ENCODE assay signal across 3 cellular contexts in the genomic region with DNA sequence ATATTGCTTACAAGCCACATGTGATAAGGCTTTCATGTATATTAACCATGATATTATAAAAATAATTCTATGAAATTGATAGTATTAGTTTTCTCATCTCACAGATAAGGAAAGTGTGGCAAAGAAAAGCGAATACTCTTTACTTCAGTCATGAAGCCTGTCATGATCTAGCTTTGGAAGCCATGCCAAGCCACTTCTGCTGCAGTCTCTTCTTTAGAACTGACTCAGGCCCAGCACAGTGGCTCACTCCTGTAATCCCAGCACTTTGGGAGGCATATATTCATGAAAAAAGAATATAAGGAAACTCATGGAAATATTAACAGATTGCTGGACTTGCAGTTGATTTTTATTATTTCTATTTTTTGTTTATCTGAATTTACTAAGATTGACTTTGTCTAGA.
TF ChIP-seq lines count a peak whose summit lies in the region.

No MANE protein-coding gene starts in this region.

TF ChIP-seq in SK-N-SH, 30 proteins besides CTCF, POLR2A, EP300 and RAD21:
- no peak for TF ChIP-seq ELF1 (IDR thresholded peaks at IDR 0.05)
- TF ChIP-seq FOXJ3 (CRISPR knock-in tag; IDR thresholded peaks at IDR 0.05), result no peak
- TF ChIP-seq, protein P1, sequence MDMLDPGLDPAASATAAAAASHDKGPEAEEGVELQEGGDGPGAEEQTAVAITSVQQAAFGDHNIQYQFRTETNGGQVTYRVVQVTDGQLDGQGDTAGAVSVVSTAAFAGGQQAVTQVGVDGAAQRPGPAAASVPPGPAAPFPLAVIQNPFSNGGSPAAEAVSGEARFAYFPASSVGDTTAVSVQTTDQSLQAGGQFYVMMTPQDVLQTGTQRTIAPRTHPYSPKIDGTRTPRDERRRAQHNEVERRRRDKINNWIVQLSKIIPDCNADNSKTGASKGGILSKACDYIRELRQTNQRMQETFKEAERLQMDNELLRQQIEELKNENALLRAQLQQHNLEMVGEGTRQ (IDR thresholded peaks at IDR 0.05; ENCODE audit: borderline replicate concordance, low read depth, low read length), result no peak
- no peak for TF ChIP-seq TCF12 (IDR thresholded peaks at IDR 0.05)
- TF ChIP-seq, protein P2, sequence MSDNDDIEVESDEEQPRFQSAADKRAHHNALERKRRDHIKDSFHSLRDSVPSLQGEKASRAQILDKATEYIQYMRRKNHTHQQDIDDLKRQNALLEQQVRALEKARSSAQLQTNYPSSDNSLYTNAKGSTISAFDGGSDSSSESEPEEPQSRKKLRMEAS (IDR thresholded peaks at IDR 0.05; ENCODE audit: low read depth), result no peak
- no peak for TF ChIP-seq GABPA (IDR thresholded peaks at IDR 0.05; ENCODE audit: low read depth)
- no peak for TF ChIP-seq SMC3 (IDR thresholded peaks at IDR 0.05; ENCODE audit: low read depth, low read length)
- TF ChIP-seq FOSL2 (IDR thresholded peaks at IDR 0.05; ENCODE audit: borderline replicate concordance, low read depth), result no peak
- TF ChIP-seq, protein P3, sequence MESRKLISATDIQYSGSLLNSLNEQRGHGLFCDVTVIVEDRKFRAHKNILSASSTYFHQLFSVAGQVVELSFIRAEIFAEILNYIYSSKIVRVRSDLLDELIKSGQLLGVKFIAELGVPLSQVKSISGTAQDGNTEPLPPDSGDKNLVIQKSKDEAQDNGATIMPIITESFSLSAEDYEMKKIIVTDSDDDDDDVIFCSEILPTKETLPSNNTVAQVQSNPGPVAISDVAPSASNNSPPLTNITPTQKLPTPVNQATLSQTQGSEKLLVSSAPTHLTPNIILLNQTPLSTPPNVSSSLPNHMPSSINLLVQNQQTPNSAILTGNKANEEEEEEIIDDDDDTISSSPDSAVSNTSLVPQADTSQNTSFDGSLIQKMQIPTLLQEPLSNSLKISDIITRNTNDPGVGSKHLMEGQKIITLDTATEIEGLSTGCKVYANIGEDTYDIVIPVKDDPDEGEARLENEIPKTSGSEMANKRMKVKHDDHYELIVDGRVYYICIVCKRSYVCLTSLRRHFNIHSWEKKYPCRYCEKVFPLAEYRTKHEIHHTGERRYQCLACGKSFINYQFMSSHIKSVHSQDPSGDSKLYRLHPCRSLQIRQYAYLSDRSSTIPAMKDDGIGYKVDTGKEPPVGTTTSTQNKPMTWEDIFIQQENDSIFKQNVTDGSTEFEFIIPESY (IDR thresholded peaks at IDR 0.05; ENCODE audit: borderline replicate concordance, low read depth), result no peak
TF ChIP-seq in SK-N-SH: peak in this region for 0.

TF ChIP-seq in SK-N-SH treated with all-trans-retinoic acid at 6 μM for 48 hours, 23 proteins besides CTCF, POLR2A, EP300 and RAD21:
- no peak for TF ChIP-seq ISL1 (CRISPR knock-in tag; IDR thresholded peaks at IDR 0.05)
- TF ChIP-seq, protein P4, sequence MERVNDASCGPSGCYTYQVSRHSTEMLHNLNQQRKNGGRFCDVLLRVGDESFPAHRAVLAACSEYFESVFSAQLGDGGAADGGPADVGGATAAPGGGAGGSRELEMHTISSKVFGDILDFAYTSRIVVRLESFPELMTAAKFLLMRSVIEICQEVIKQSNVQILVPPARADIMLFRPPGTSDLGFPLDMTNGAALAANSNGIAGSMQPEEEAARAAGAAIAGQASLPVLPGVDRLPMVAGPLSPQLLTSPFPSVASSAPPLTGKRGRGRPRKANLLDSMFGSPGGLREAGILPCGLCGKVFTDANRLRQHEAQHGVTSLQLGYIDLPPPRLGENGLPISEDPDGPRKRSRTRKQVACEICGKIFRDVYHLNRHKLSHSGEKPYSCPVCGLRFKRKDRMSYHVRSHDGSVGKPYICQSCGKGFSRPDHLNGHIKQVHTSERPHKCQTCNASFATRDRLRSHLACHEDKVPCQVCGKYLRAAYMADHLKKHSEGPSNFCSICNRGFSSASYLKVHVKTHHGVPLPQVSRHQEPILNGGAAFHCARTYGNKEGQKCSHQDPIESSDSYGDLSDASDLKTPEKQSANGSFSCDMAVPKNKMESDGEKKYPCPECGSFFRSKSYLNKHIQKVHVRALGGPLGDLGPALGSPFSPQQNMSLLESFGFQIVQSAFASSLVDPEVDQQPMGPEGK (CRISPR knock-in tag; IDR thresholded peaks at IDR 0.05; ENCODE audit: borderline replicate concordance), result no peak
- no peak for TF ChIP-seq OSR1 (CRISPR knock-in tag; IDR thresholded peaks at IDR 0.05)
- TF ChIP-seq, protein P5, sequence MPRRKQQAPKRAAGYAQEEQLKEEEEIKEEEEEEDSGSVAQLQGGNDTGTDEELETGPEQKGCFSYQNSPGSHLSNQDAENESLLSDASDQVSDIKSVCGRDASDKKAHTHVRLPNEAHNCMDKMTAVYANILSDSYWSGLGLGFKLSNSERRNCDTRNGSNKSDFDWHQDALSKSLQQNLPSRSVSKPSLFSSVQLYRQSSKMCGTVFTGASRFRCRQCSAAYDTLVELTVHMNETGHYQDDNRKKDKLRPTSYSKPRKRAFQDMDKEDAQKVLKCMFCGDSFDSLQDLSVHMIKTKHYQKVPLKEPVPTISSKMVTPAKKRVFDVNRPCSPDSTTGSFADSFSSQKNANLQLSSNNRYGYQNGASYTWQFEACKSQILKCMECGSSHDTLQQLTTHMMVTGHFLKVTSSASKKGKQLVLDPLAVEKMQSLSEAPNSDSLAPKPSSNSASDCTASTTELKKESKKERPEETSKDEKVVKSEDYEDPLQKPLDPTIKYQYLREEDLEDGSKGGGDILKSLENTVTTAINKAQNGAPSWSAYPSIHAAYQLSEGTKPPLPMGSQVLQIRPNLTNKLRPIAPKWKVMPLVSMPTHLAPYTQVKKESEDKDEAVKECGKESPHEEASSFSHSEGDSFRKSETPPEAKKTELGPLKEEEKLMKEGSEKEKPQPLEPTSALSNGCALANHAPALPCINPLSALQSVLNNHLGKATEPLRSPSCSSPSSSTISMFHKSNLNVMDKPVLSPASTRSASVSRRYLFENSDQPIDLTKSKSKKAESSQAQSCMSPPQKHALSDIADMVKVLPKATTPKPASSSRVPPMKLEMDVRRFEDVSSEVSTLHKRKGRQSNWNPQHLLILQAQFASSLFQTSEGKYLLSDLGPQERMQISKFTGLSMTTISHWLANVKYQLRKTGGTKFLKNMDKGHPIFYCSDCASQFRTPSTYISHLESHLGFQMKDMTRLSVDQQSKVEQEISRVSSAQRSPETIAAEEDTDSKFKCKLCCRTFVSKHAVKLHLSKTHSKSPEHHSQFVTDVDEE (CRISPR knock-in tag; IDR thresholded peaks at IDR 0.05), result no peak
- TF ChIP-seq ESRRG (CRISPR knock-in tag; IDR thresholded peaks at IDR 0.05), result no peak

TF ChIP-seq in H1, 55 proteins besides CTCF, POLR2A, EP300 and RAD21:
- TF ChIP-seq SUZ12 (IDR thresholded peaks at IDR 0.05; ENCODE audit: low read length) (no peak), SAP30 (IDR thresholded peaks at IDR 0.05; ENCODE audit: insufficient read depth, insufficient replicate concordance, low read length) (no peak), TAF7 (optimal IDR thresholded peaks at IDR 0.05; ENCODE audit: borderline replicate concordance, low read depth, low read length) (no peak), SP2 (IDR thresholded peaks at IDR 0.05; ENCODE audit: low read length) (no peak), TEAD4 (IDR thresholded peaks at IDR 0.05; ENCODE audit: low read depth, low read length) (no peak), SRF (IDR thresholded peaks at IDR 0.05; ENCODE audit: low read depth, low read length) (no peak)
